31 cellular contexts compared by ENCODE assay signal in the genomic region with DNA sequence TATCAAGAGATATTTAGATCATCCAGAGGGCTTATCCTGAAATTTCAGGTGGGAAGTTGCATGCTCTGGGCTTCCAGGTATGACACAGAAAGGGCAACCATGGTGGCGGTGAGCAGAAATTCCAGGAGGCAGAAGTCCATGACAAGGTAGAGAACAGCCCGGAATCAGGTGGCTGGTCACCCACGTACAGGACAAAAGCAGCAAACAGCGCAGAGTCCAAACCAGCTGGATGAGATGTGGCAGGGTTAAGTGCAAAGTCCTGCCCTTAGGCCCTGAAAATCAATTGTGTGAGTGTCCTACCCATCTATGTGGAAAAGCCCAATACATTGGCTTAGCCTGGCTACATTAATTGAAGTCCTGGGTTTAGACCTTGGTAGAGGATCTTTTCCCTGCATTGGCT. TPM values are rescaled to one million over a fixed set of nuclear protein-coding genes. Genes with fewer than 3 reads are reported as not detected.
"Had no signal": no experiment of that assay in that cellular context is flagged by ENCODE, and none has a peak within 500 bp of the region (broad histone marks: within the 10 kb centered on the region; RNA-seq: fewer than 3 reads in every experiment).

No MANE protein-coding gene starts in this region.

- ATAC-seq: activated CD4-positive, CD25-positive, alpha-beta regulatory T cell treated with anti-CD3 and anti-CD28 coated beads, Interleukin-2, amount 50 U/mL, for 24 hours; activated T-cell treated with anti-CD3 and anti-CD28 coated beads, Interleukin-2, amount 50 U/mL, for 4 hours; activated T-helper 17 cell treated with anti-CD3 and anti-CD28 coated beads, Interleukin-2, amount 50 U/mL, for 72 hours; left colon had no signal

- H3K4me2 ChIP-seq: smooth muscle cell had no signal

- DNase-seq: activated CD4-positive, alpha-beta memory T cell treated with anti-CD3 and anti-CD28 coated beads, Interleukin-2, amount 10 ng/mL, durations not matched to agents 7 days and 5 days; activated CD4-positive, alpha-beta T cell treated with anti-CD3 and anti-CD28 coated beads for 48 hours; activated gamma-delta T cell treated with Interleukin-2 at 50 U/mL for 16 hours; activated naive CD4-positive, alpha-beta T cell treated with anti-CD3 and anti-CD28 coated beads, Interleukin-2, amount 50 U/mL, for 16 hours; activated T-cell treated with anti-CD3 and anti-CD28 coated beads, Interleukin-2, amount 50 U/mL, for 4 hours; dermis blood vessel endothelial cell; effector CD8-positive, alpha-beta T cell; esophagus squamous epithelium; foreskin melanocyte; islet precursor cell; left colon; pancreas; retina; sigmoid colon; stimulated activated CD4-positive, alpha-beta T cell treated with anti-CD3 and anti-CD28 coated beads, Interleukin-1b, Interleukin-23, amount 100 ng/mL, for 48 hours; stimulated activated naive CD4-positive, alpha-beta T cell treated with Interleukin-2 at 50 U/mL for 16 hours; T-helper 1 cell; testis; trophoblast cell had no signal

- H3K36me3 Mint-ChIP-seq: naive B cell had no signal

- H3K9me3 Mint-ChIP-seq: activated CD4-positive, alpha-beta memory T cell treated with anti-CD3 and anti-CD28 coated beads, Interleukin-2, amount 10 ng/mL, durations not matched to agents 7 days and 5 days; activated T-cell treated with anti-CD3 and anti-CD28 coated beads, Interleukin-2, amount 50 U/mL, for 4 hours; activated T-helper 17 cell treated with anti-CD3 and anti-CD28 coated beads, Interleukin-2, amount 50 U/mL, for 72 hours; central memory CD8-positive, alpha-beta T cell; naive B cell had no signal

- H3K4me1 ChIP-seq: pancreas, prostate gland had no signal

- H3K27me3 Mint-ChIP-seq: activated T-helper 17 cell treated with anti-CD3 and anti-CD28 coated beads, Interleukin-2, amount 50 U/mL, for 72 hours; central memory CD8-positive, alpha-beta T cell; naive B cell had no signal

- H3K4me3 ChIP-seq: esophagus squamous epithelium, lung, pancreas, prostate gland, sigmoid colon, smooth muscle cell, testis had no signal

- H3K4me3 Mint-ChIP-seq: activated CD4-positive, alpha-beta memory T cell treated with anti-CD3 and anti-CD28 coated beads, Interleukin-2, amount 10 ng/mL, durations not matched to agents 7 days and 5 days; activated T-cell treated with anti-CD3 and anti-CD28 coated beads, Interleukin-2, amount 50 U/mL, for 4 hours; central memory CD8-positive, alpha-beta T cell; naive B cell had no signal

- H3K27ac Mint-ChIP-seq: activated T-helper 17 cell treated with anti-CD3 and anti-CD28 coated beads, Interleukin-2, amount 50 U/mL, for 72 hours had no signal

- H3K27me3 ChIP-seq: esophagus squamous epithelium, pancreas, sigmoid colon, testis had no signal

- H3K36me3 ChIP-seq: esophagus squamous epithelium, pancreas, prostate gland, sigmoid colon had no signal

- H3K9me3 ChIP-seq: esophagus squamous epithelium, pancreas, prostate gland, sigmoid colon, testis had no signal

- H3K27ac ChIP-seq: epithelial cell of prostate, pancreas, prostate gland, sigmoid colon, testis, VCaP had no signal

RNA-seq across cellular contexts. Expression of gene PPFIBP2, which starts 11.6 kb away (rescaled TPM):
- polyA plus RNA-seq: neural cell had no signal

RNA-seq across cellular contexts. Expression of gene OLFML1, which starts 40.1 kb away (rescaled TPM):
- total RNA-seq: activated CD4-positive, alpha-beta memory T cell treated with anti-CD3 and anti-CD28 coated beads, Interleukin-2, amount 10 ng/mL, durations not matched to agents 7 days and 5 days; activated T-cell treated with anti-CD3 and anti-CD28 coated beads, Interleukin-2, amount 50 U/mL, for 4 hours; activated T-helper 17 cell treated with anti-CD3 and anti-CD28 coated beads, Interleukin-2, amount 50 U/mL, for 72 hours; bronchial epithelial cell; dermis blood vessel endothelial cell; glomerular endothelial cell; smooth muscle cell had no signal
- polyA plus RNA-seq: neural cell had no signal
